1 cellular context compared by ENCODE assay signal in the genomic region with DNA sequence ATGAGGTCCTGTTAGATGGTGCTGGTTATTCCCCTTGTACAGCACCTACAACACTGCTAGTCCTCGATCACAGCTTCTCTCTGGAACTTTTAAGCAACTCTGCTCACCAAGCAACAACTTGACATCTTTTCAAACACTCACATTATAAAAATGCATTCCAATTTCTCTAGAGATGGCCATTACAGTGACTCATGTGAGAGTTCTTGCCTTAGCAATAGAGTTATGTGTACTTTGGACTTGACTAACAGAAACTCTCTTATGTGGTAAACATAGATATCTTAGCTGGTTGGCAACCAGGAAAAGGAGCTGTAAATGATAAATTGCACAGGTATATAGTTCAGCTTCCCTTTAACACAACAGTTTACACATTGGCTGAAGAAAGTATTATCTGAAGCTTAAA.
TF ChIP-seq lines count a peak whose summit lies in the region.

No MANE protein-coding gene starts in this region.

TF ChIP-seq in A549, 52 proteins besides CTCF, POLR2A, EP300 and RAD21 (continued from another document):
- TF ChIP-seq PHF8 (IDR thresholded peaks at IDR 0.05; ENCODE audit: borderline replicate concordance, low read depth), result no peak
- no peak for TF ChIP-seq FOXS1 (CRISPR knock-in tag; IDR thresholded peaks at IDR 0.05)
- TF ChIP-seq CHD4 (IDR thresholded peaks at IDR 0.05; ENCODE audit: borderline replicate concordance), result no peak
- TF ChIP-seq PBX3 (IDR thresholded peaks at IDR 0.05), result peak; percentile 75
- TF ChIP-seq, protein P1, sequence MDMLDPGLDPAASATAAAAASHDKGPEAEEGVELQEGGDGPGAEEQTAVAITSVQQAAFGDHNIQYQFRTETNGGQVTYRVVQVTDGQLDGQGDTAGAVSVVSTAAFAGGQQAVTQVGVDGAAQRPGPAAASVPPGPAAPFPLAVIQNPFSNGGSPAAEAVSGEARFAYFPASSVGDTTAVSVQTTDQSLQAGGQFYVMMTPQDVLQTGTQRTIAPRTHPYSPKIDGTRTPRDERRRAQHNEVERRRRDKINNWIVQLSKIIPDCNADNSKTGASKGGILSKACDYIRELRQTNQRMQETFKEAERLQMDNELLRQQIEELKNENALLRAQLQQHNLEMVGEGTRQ (IDR thresholded peaks at IDR 0.05), result no peak
- TF ChIP-seq ZNF302 (CRISPR knock-in tag; IDR thresholded peaks at IDR 0.05), result no peak
- no peak for TF ChIP-seq TP53 (CRISPR knock-in tag; IDR thresholded peaks at IDR 0.05)
- no peak for TF ChIP-seq RFX5 (IDR thresholded peaks at IDR 0.05)
- no peak for TF ChIP-seq RARB (CRISPR knock-in tag; IDR thresholded peaks at IDR 0.05)
- TF ChIP-seq KDM5A (IDR thresholded peaks at IDR 0.05), result no peak
- TF ChIP-seq POLR2AphosphoS2 (conservative IDR thresholded peaks at IDR 0.05; ENCODE audit: low read length), result no peak
- no peak for TF ChIP-seq HDAC2 (IDR thresholded peaks at IDR 0.05)
- TF ChIP-seq MAX (IDR thresholded peaks at IDR 0.05), result peak; percentile 79
- no peak for TF ChIP-seq ATOH8 (CRISPR knock-in tag; IDR thresholded peaks at IDR 0.05; ENCODE audit: low read depth)
- no peak for TF ChIP-seq E2F6 (IDR thresholded peaks at IDR 0.05; ENCODE audit: borderline replicate concordance, low read depth)
- peak; percentile 91 for TF ChIP-seq FOSL2 (IDR thresholded peaks at IDR 0.05)
- TF ChIP-seq FOSL2 (CRISPR knock-in tag; IDR thresholded peaks at IDR 0.05), result peak; percentile 97
- TF ChIP-seq FOSB (CRISPR knock-in tag; IDR thresholded peaks at IDR 0.05), result no peak
- TF ChIP-seq ZC3H11A (IDR thresholded peaks at IDR 0.05), result no peak
- no peak for TF ChIP-seq HOXB5 (CRISPR knock-in tag; IDR thresholded peaks at IDR 0.05)
